8 cellular contexts compared by ENCODE assay signal in the genomic region with DNA sequence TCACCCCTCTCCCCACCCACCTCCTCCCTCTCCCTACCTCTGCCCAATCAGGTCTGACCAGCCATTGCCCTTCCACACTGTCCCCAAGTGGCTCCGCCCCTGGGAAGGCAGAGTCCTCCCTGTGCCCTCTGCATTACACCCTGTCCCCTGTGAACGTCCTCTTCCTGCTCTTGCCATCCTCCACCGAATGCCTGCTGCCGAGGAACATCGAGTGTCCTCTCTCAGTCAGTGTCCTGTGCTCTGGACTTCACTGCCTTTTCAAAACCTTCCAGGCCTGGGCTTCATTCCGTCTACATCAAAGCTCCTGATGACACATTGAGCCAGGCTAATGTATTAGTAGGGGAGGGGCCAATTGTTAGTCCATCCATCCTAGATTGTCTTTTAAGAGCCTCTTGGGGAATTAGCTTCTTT. TPM values are rescaled to one million over a fixed set of nuclear protein-coding genes. Genes with fewer than 3 reads are reported as not detected.
DNase-seq lines count a peak whose midpoint lies in the region; ATAC-seq lines count a peak whose summit lies in the region.

No MANE protein-coding gene starts in this region.

- no peak for ATAC-seq in GM21381 (IDR thresholded peaks at IDR 0.05; ENCODE audit: unreplicated experiment)
- ATAC-seq in HG03432 (IDR thresholded peaks at IDR 0.05; ENCODE audit: unreplicated experiment), result no peak
- ATAC-seq in HG02678 (IDR thresholded peaks at IDR 0.05; ENCODE audit: unreplicated experiment), result no peak

- DNase-seq in DMS153 treated with DMSO at 0.1 percent for 48 hours (lab: John Stamatoyannopoulos, UW; ENCODE audit: unreplicated experiment) (peak; percentile 65), NCI-H2029 (lab: John Stamatoyannopoulos, UW) (peak; percentile 73), astrocyte of the hippocampus (ENCODE audit: low read depth, low spot score) (peak; percentile 35), mucosa of gallbladder (ENCODE audit: low spot score) (peak; percentile 41), NCI-H2107 (lab: John Stamatoyannopoulos, UW) (no peak)

RNA-seq across cellular contexts. Expression of a gene that starts 3.3 kb away (rescaled TPM):
- total RNA-seq in mucosa of gallbladder, result 1.4 TPM

RNA-seq across cellular contexts. Expression of a gene that starts 36.7 kb away (rescaled TPM):
- 896 TPM for total RNA-seq in mucosa of gallbladder
